In the genomic region with DNA sequence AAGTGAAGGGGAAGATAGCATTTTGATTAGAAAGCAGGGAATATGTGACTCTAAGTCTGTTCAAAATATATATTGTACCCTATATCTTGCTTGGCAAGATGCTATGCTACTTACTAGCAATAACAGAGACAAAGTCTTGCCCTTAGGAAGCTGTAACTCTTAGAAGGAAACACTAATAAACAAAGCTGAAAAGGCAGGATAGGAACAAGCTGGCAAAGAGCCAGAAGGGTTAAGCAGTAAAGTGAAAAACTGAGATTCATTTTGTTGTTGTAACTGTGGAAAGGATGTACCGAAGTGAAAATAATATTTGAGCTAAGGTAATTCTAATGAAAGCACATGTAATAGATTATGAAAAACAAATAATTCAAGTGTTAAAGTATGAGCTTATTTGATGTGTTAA, we compare ENCODE assay signal across 10 cellular contexts.
DNase-seq lines count a peak whose midpoint lies in the region.
"Had no signal": no experiment of that assay in that cellular context is flagged by ENCODE, and none has a peak within 500 bp of the region (broad histone marks: within the 10 kb centered on the region; RNA-seq: fewer than 3 reads in every experiment).

No MANE protein-coding gene starts in this region.

- no peak overlapping the region for H3K9ac ChIP-seq in adipocyte (ENCODE audit: low read length)
- H3K9ac ChIP-seq: BLaER1 treated with 17β-estradiol and CSF1 and Interleukin-3, amounts not matched to agents 10 nM and 100 nM had no signal

- no peaks in the 10 kb centered on the region for H3K4me1 ChIP-seq in adipocyte (ENCODE audit: control insufficient read depth, insufficient read depth, low read length)
- H3K4me1 ChIP-seq: BLaER1 treated with 17β-estradiol and CSF1 and Interleukin-3, amounts not matched to agents 10 nM and 100 nM; HAP-1 had no signal

- H3K4me3 ChIP-seq in adipocyte (ENCODE audit: low read length) = no peak overlapping the region
- H3K4me3 ChIP-seq: BLaER1 treated with 17β-estradiol and CSF1 and Interleukin-3, amounts not matched to agents 10 nM and 100 nM; HAP-1 had no signal

- H3K27me3 ChIP-seq in adipocyte (replicated peaks; ENCODE audit: control insufficient read depth, insufficient read depth, low read length) = no peaks in the 10 kb centered on the region
- H3K27me3 ChIP-seq: BLaER1 treated with 17β-estradiol and CSF1 and Interleukin-3, amounts not matched to agents 10 nM and 100 nM had no signal

- DNase-seq in NCI-H2171 (lab: John Stamatoyannopoulos, UW) (peak; percentile 2), NCI-H2171 treated with DMSO at 0.1 percent for 48 hours (lab: John Stamatoyannopoulos, UW) (no peak), adipocyte (ENCODE audit: low read depth) (peak; percentile 4), iris pigment epithelial cell (ENCODE audit: low read depth) (peak; percentile 5), globus pallidus (ENCODE audit: low spot score) (no peak), occipital lobe (lab: John Stamatoyannopoulos, UW) (no peak)
- DNase-seq: Calu3; CD8-positive, alpha-beta T cell had no signal

- no peaks in the 10 kb centered on the region for H3K36me3 ChIP-seq in adipocyte (ENCODE audit: control insufficient read depth, insufficient read depth, low read length, severe bottlenecking)
- H3K36me3 ChIP-seq: BLaER1 treated with 17β-estradiol and CSF1 and Interleukin-3, amounts not matched to agents 10 nM and 100 nM; HAP-1 had no signal

- no peaks in the 10 kb centered on the region for H3K9me3 ChIP-seq in adipocyte (ENCODE audit: control insufficient read depth, low read length)
- H3K9me3 ChIP-seq: BLaER1 treated with 17β-estradiol and CSF1 and Interleukin-3, amounts not matched to agents 10 nM and 100 nM; HAP-1 had no signal

Comparison
In these comparisons a context has a peak if more than half of its experiments do, and no peak if none do; other contexts are left out.
1. DNase-seq: peak in NCI-H2171 (single experiment), adipocyte (single experiment) and iris pigment epithelial cell (single experiment); none in NCI-H2171 treated with DMSO at 0.1 percent for 48 hours (single experiment), globus pallidus (single experiment) and occipital lobe (single experiment).